In the genomic region with DNA sequence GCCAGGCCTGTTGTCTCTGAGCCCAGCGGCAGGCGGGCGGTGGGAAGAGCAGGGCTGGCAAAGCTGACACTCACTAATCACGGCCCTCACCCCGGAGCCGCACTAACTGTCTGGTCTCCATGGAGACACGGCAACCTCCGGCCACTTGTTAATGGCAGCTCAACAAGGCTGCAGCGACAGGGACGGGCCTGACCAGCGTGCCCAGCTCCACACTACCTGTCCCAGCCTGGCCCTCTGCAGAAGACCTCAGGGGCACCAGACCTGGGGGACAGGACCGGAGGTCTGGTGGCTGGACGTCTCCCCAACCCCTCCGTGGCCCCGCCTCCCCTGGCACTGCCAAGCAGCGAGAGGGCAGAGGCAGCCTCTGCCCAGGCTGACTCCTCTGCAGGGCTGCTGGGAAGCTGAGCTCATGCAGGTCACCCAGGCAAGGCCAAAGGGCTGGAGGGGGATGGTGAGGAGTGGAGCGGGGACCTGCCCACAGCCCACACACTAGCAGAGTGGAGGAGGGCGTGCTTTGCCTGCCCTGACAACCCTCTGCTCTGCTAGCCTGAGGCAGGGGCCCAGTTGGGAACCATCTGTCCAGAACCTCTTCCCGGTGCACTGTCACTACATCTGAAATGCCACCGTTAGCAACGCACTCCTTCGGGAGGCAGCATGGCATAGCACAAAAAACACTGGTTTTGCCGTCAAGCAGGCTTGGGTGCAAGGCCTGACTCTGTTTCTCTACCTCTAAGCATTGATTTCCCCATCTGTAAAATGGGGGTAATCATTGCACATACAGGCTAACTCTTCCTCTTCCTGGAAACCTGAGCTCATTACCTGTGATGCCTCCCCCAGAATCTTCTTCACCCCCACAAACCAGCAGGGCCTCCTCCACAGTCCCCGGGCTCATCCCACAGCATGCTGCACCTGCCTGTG, we compare ENCODE assay signal across 9 cellular contexts. TPM values are rescaled to one million over a fixed set of nuclear protein-coding genes. Genes with fewer than 3 reads are reported as not detected.
A peak's percentile ranks its signal among the peaks of the same experiment; 100 is the strongest.
DNase-seq lines count a peak whose midpoint lies in the region; ATAC-seq and TF ChIP-seq lines count a peak whose summit lies in the region.
"Had no signal": no experiment of that assay in that cellular context is flagged by ENCODE, and none has a peak within 500 bp of the region (broad histone marks: within the 10 kb centered on the region; RNA-seq: fewer than 3 reads in every experiment).

No MANE protein-coding gene starts in this region.

- H3K9me3 ChIP-seq in mucosa of descending colon: no peaks in the 10 kb centered on the region

- peaks cover 47% of the 10 kb centered on the region for H3K4me1 ChIP-seq in mucosa of descending colon (ENCODE audit: low read depth)

- in situ Hi-C loops in GM13977 (cut with MboI; ENCODE audit: low pct_unique_long_range_greater_than_20kb, low sequenced_read_pairs, unreplicated experiment): no loop called here

- H3K36me3 ChIP-seq in mucosa of descending colon (ENCODE audit: low read depth): no peaks in the 10 kb centered on the region

- DNase-seq in Right ventricle myocardium inferior (ENCODE audit: missing footprints): no peak
- no peak for DNase-seq in cardiac septum (ENCODE audit: low spot score)
- DNase-seq in cerebellum (ENCODE audit: low spot score): peak; percentile 72
- DNase-seq in mucosa of descending colon: peak in 2 of 3 donors; percentile 66 to 68
- no peak for DNase-seq in GM13977 (ENCODE audit: low spot score)
- DNase-seq in UCSD-AML1 (lab: John Stamatoyannopoulos, UW; ENCODE audit: unreplicated experiment): no peak

- intact Hi-C loops in Right ventricle myocardium inferior (cut with DNase I) (no loop called here), cardiac septum (cut with DNase I) (no loop called here), mucosa of descending colon (cut with DNase I, micrococcal nuclease) (no loop called here)

- ATAC-seq in Right ventricle myocardium inferior (peak; percentile 20), mucosa of descending colon (peak; percentile 4), GM21381 (IDR thresholded peaks at IDR 0.05; ENCODE audit: unreplicated experiment) (no peak), GM18868 (IDR thresholded peaks at IDR 0.05; ENCODE audit: unreplicated experiment) (no peak)
- ATAC-seq: natural killer cell treated with Interleukin-12 subunit alpha and Interleukin-12 subunit beta and Interleukin-15 and Interleukin-18, amount 100 ng/mL, for 72 hours had no signal

- no peak overlapping the region for H3K4me3 ChIP-seq in mucosa of descending colon

- TF ChIP-seq CTCF in mucosa of descending colon (IDR thresholded peaks at IDR 0.05) (no peak), GM13977 (IDR thresholded peaks at IDR 0.05; ENCODE audit: extremely low read depth, insufficient read depth, missing control alignments) (no peak)

RNA-seq across cellular contexts. Expression of a gene that starts 29.6 kb away (rescaled TPM):
- total RNA-seq in Right ventricle myocardium inferior (57.3 TPM), cardiac septum (59.3 TPM), cerebellum (15.2 TPM), mucosa of descending colon (100 to 1,000 TPM; 131 to 159 (median 134) TPM)

Comparison
In these comparisons a context has a peak if more than half of its experiments do, and no peak if none do; other contexts are left out.
1. ATAC-seq: peak in Right ventricle myocardium inferior (single experiment) and mucosa of descending colon (single experiment); none in GM21381 (single experiment) and GM18868 (single experiment).
2. DNase-seq: peak in cerebellum (single experiment) and mucosa of descending colon (2 of 3); none in Right ventricle myocardium inferior (single experiment), cardiac septum (single experiment), GM13977 (single experiment) and UCSD-AML1 (single experiment).